In genomic region chr11:96763244-96763643, GRCh38 we compare ENCODE assay signal across 24 cellular contexts.
"Had no signal": no experiment of that assay in that cellular context is flagged by ENCODE, and none has a peak within 500 bp of the region (broad histone marks: within the 10 kb centered on the region; RNA-seq: fewer than 3 reads in every experiment).

No MANE protein-coding gene starts in this region.

- H3K27me3 ChIP-seq: sigmoid colon had no signal

- H2AFZ ChIP-seq: parathyroid adenoma had no signal

- H3K9ac ChIP-seq: parathyroid adenoma had no signal

- H3K4me1 ChIP-seq: parathyroid adenoma, psoas muscle, sigmoid colon had no signal

- FAIRE-seq: islet of Langerhans, small intestine, urothelium cell line had no signal

- H3K4me3 ChIP-seq: psoas muscle, sigmoid colon, thoracic aorta had no signal

- H3K9me3 ChIP-seq: psoas muscle, sigmoid colon, thoracic aorta had no signal

- H3K27ac ChIP-seq: parathyroid adenoma, psoas muscle, sigmoid colon, thoracic aorta had no signal

- ATAC-seq: activated CD4-positive, alpha-beta T cell treated with anti-CD3 and anti-CD28 coated beads for 36 hours; activated CD8-positive, alpha-beta memory T cell treated with anti-CD3 and anti-CD28 coated beads, Interleukin-2, amount 10 ng/mL, durations not matched to agents 7 days and 5 days; activated CD8-positive, alpha-beta T cell treated with anti-CD3 and anti-CD28 coated beads, Interleukin-2, amount 10 ng/mL, durations not matched to agents 7 days and 5 days; activated T-cell treated with anti-CD3 and anti-CD28 coated beads, Interleukin-2, amount 50 U/mL, for 72 hours; left ventricle myocardium superior; psoas muscle; stimulated activated effector memory CD8-positive, alpha-beta T cell treated with anti-CD3 and anti-CD28 coated beads, Interleukin-12 subunit alpha, Interleukin-12 subunit beta, amount 100 ng/mL, for 72 hours; T-cell had no signal

- H3K36me3 ChIP-seq: sigmoid colon, thoracic aorta had no signal

- H3K79me2 ChIP-seq: parathyroid adenoma had no signal

- DNase-seq: activated B cell treated with CpG ODN at 0.5 μM for 24 hours; activated CD4-positive, alpha-beta T cell treated with anti-CD3 and anti-CD28 coated beads for 36 hours; activated CD8-positive, alpha-beta memory T cell treated with anti-CD3 and anti-CD28 coated beads, Interleukin-2, amount 10 ng/mL, durations not matched to agents 7 days and 5 days; activated CD8-positive, alpha-beta T cell treated with anti-CD3 and anti-CD28 coated beads, Interleukin-2, amount 10 ng/mL, durations not matched to agents 7 days and 5 days; activated naive CD4-positive, alpha-beta T cell treated with Interleukin-2 at 50 U/mL for 16 hours; activated T-cell treated with anti-CD3 and anti-CD28 coated beads, Interleukin-2, amount 50 U/mL, for 72 hours; aorta; caudate nucleus; endodermal cell; left ventricle myocardium superior; naive B cell; nephron progenitor cell; nucleus accumbens; psoas muscle; sigmoid colon; small intestine; stimulated activated CD4-positive, alpha-beta T cell treated with anti-CD3 and anti-CD28 coated beads, Interleukin-4, amount 100 ng/mL, for 24 hours; T-cell; trophoblast cell had no signal
